Comparison of ENCODE assay signal across 18 cellular contexts in genomic region chr1:115136706-115137105, GRCh38. TPM values are rescaled to one million over a fixed set of nuclear protein-coding genes. Genes with fewer than 3 reads are reported as not detected.
A peak's percentile ranks its signal among the peaks of the same experiment; 100 is the strongest.
DNase-seq lines count a peak whose midpoint lies in the region; ATAC-seq, FAIRE-seq and TF ChIP-seq lines count a peak whose summit lies in the region.
"Had no signal": no experiment of that assay in that cellular context is flagged by ENCODE, and none has a peak within 500 bp of the region (broad histone marks: within the 10 kb centered on the region; RNA-seq: fewer than 3 reads in every experiment).

No MANE protein-coding gene starts in this region.

- H3K4me3 Mint-ChIP-seq in activated naive CD4-positive, alpha-beta T cell treated with anti-CD3 and anti-CD28 coated beads, Interleukin-2, amount 10 ng/mL, durations not matched to agents 7 days and 5 days: no peak overlapping the region
- H3K4me3 Mint-ChIP-seq: CD14-positive monocyte had no signal

- H4K20me1 ChIP-seq in IMR-90 (ENCODE audit: insufficient read depth, low read length): no peaks in the 10 kb centered on the region

- H4K91ac ChIP-seq in IMR-90 (ENCODE audit: insufficient read depth, low read depth, low read length): peak overlapping the region; percentile 35; the same call in 1 of the 2 replicates

- DNase-seq in IMR-90 (no peak), bronchial epithelial cell (ENCODE audit: low read depth) (peak; percentile 83), lung microvascular endothelial cell (ENCODE audit: low read depth in 2 of 2) (peak; percentile 17 to 76), GF-D8 (lab: John Stamatoyannopoulos, UW) (no peak)
- no peak for DNase-seq in activated naive CD4-positive, alpha-beta T cell treated with anti-CD3 and anti-CD28 coated beads, Interleukin-2, amount 10 ng/mL, durations not matched to agents 7 days and 5 days
- DNase-seq: KBM-7, NCI-H1105, NCI-H510A, NCI-H748 treated with DMSO at 0.1 percent for 48 hours, SW 1271 had no signal

- FAIRE-seq in bronchial epithelial cell (lab: Jason Lieb, UNC): no peak
- FAIRE-seq: GM12891, GM18507, H1 had no signal

- peaks cover 40% of the 10 kb centered on the region for H3K4me1 ChIP-seq in ACC112 (ENCODE audit: control insufficient read depth, insufficient read depth, low read length, unreplicated experiment)
- peaks cover 9% of the 10 kb centered on the region for H3K4me1 ChIP-seq in IMR-90 (ENCODE audit: control insufficient read depth, insufficient read depth, low read length)

- no peak overlapping the region for H2AFZ ChIP-seq in ACC112 (ENCODE audit: low read length, unreplicated experiment)
- no peak overlapping the region for H2AFZ ChIP-seq in IMR-90 (replicated peaks; ENCODE audit: low read length, poor library complexity)

- BruUV-seq in IMR-90 (replicated peaks; lab: Mats Ljungman, UMichigan): no TSS peak

- no peaks in the 10 kb centered on the region for H3K9me3 Mint-ChIP-seq in activated naive CD4-positive, alpha-beta T cell treated with anti-CD3 and anti-CD28 coated beads, Interleukin-2, amount 10 ng/mL, durations not matched to agents 7 days and 5 days
- H3K9me3 Mint-ChIP-seq: CD14-positive monocyte had no signal

- H2BK120ac ChIP-seq in IMR-90 (ENCODE audit: low read depth, low read length): peak overlapping the region; percentile 17

- no peaks in the 10 kb centered on the region for H3K36me3 Mint-ChIP-seq in activated naive CD4-positive, alpha-beta T cell treated with anti-CD3 and anti-CD28 coated beads, Interleukin-2, amount 10 ng/mL, durations not matched to agents 7 days and 5 days
- H3K36me3 Mint-ChIP-seq: CD14-positive monocyte had no signal

- no peaks in the 10 kb centered on the region for H3K27me3 ChIP-seq in ACC112 (ENCODE audit: insufficient read depth, low read length)
- no peaks in the 10 kb centered on the region for H3K27me3 ChIP-seq in IMR-90 (ENCODE audit: control insufficient read depth, insufficient read depth, low read length)
- no peaks in the 10 kb centered on the region for H3K27me3 ChIP-seq in bronchial epithelial cell (ENCODE audit: control insufficient read depth, insufficient read depth, low read length)

- no peak overlapping the region for H3K23ac ChIP-seq in IMR-90 (ENCODE audit: low read depth, low read length)

- H3K27me3 Mint-ChIP-seq in activated naive CD4-positive, alpha-beta T cell treated with anti-CD3 and anti-CD28 coated beads, Interleukin-2, amount 10 ng/mL, durations not matched to agents 7 days and 5 days: peaks cover 18% of the 10 kb centered on the region

- in situ Hi-C loops in IMR-90 (cut with MboI; ENCODE audit: low sequenced_read_pairs): loop anchor here (5.0 kb wide), 2 partner anchors 331 to 461 kb away; no protein-coding TSS in a partner anchor

- H4K8ac ChIP-seq in IMR-90 (ENCODE audit: low read depth in 2 of 2, low read length in 2 of 2): no peak overlapping the region

- no peak overlapping the region for H3K9ac ChIP-seq in IMR-90 (ENCODE audit: low read depth, low read length)

- ATAC-seq in IMR-90 (ENCODE audit: low read depth) (no peak), HG03442 (IDR thresholded peaks at IDR 0.05; ENCODE audit: unreplicated experiment) (no peak), GM18498 (IDR thresholded peaks at IDR 0.05; ENCODE audit: unreplicated experiment) (no peak)

- CTCF ChIA-PET in IMR-90 (lab: Yijun Ruan, JAX): interaction anchor here (1.2 to 1.9 kb wide), 3 partner anchors 43 to 459 kb away, joined by 3 to 6 read pairs (median 5); no protein-coding TSS in a partner anchor
- CTCF ChIA-PET in activated naive CD4-positive, alpha-beta T cell treated with anti-CD3 and anti-CD28 coated beads, Interleukin-2, amount 10 ng/mL, durations not matched to agents 7 days and 5 days (lab: Charles Lee): interaction anchor here (0.5 to 8.4 kb wide), 3 partner anchors 332 to 459 kb away, joined by 3 to 96 read pairs (median 21); no protein-coding TSS in a partner anchor

- TF ChIP-seq CTCF in IMR-90 (conservative IDR thresholded peaks at IDR 0.05; ENCODE audit: low read depth, low read length): no peak
- no peak for TF ChIP-seq CTCF in bronchial epithelial cell (IDR thresholded peaks at IDR 0.05; ENCODE audit: insufficient read depth, low read length, severe bottlenecking)

- H3K4me3 ChIP-seq in ACC112 (ENCODE audit: low read depth, low read length) (no peak overlapping the region), IMR-90 (ENCODE audit: insufficient read depth, low read depth, low read length) (no peak overlapping the region), bronchial epithelial cell (ENCODE audit: low read depth, low read length) (no peak overlapping the region)

- H3K79me1 ChIP-seq in IMR-90 (ENCODE audit: low read depth in 1 of 2, low read length in 2 of 2): no peaks in the 10 kb centered on the region

- H3K18ac ChIP-seq in IMR-90 (ENCODE audit: low read depth, low read length): no peak overlapping the region

- H2BK5ac ChIP-seq in IMR-90 (ENCODE audit: low read depth, low read length, poor library complexity, severe bottlenecking): no peak overlapping the region

- dilution Hi-C loops in IMR-90 (cut with HindIII; ENCODE audit: low sequenced_read_pairs, unreplicated experiment): loop anchor here (25.0 kb wide), 1 partner anchor 451 kb away; no protein-coding TSS in a partner anchor

- H4K5ac ChIP-seq in IMR-90 (ENCODE audit: low read depth, low read length): no peak overlapping the region

- peaks cover 3% of the 10 kb centered on the region for H3K4me1 Mint-ChIP-seq in activated naive CD4-positive, alpha-beta T cell treated with anti-CD3 and anti-CD28 coated beads, Interleukin-2, amount 10 ng/mL, durations not matched to agents 7 days and 5 days

- H2BK15ac ChIP-seq in IMR-90 (ENCODE audit: low read depth, low read length): peak overlapping the region; percentile 76; the same call in 2 of the 3 replicates

- H3K4ac ChIP-seq in IMR-90 (ENCODE audit: low read depth, low read length): peak overlapping the region; percentile 9; the same call in 1 of the 2 replicates

- POLR2A ChIA-PET in IMR-90 (lab: Charles Lee; ENCODE audit: unreplicated experiment): no interaction called here

- no peak overlapping the region for H3K56ac ChIP-seq in IMR-90 (ENCODE audit: extremely low read depth, insufficient read depth, low read length)

- H3K79me2 ChIP-seq in ACC112 (ENCODE audit: control insufficient read depth, insufficient read depth, low read length, unreplicated experiment): no peaks in the 10 kb centered on the region

- no peak for TF ChIP-seq POLR2A in IMR-90 (IDR thresholded peaks at IDR 0.05; ENCODE audit: low read depth, low read length)

- H3K27ac ChIP-seq in ACC112 (ENCODE audit: low read depth, low read length) (peak overlapping the region; percentile 96), IMR-90 (ENCODE audit: insufficient read depth, low read length) (no peak overlapping the region)

- intact Hi-C loops in IMR-90 (cut with micrococcal nuclease): loop anchor here (5.0 kb wide), 1 partner anchor 636 kb away; no protein-coding TSS in a partner anchor

- H3K4me2 ChIP-seq in IMR-90 (ENCODE audit: low read depth, low read length): no peak overlapping the region

- H2BK20ac ChIP-seq in IMR-90 (ENCODE audit: low read depth, low read length): peak overlapping the region; percentile 51; the same call in 1 of the 2 replicates

- peaks cover 22% of the 10 kb centered on the region for H3K9me1 ChIP-seq in IMR-90 (ENCODE audit: insufficient read depth, low read length)

- H3K36me3 ChIP-seq in ACC112 (ENCODE audit: insufficient read depth, low read length) (no peaks in the 10 kb centered on the region), IMR-90 (ENCODE audit: control insufficient read depth, insufficient read depth, low read length) (no peaks in the 10 kb centered on the region), bronchial epithelial cell (ENCODE audit: control insufficient read depth, insufficient read depth, low read length) (no peaks in the 10 kb centered on the region)

- H3K14ac ChIP-seq in IMR-90 (replicated peaks; ENCODE audit: low read depth, low read length): no peak overlapping the region

- no peak for TF ChIP-seq RAD21 in IMR-90 (IDR thresholded peaks at IDR 0.05; ENCODE audit: low read length)

- peak overlapping the region; percentile 25 for H2AK5ac ChIP-seq in IMR-90 (ENCODE audit: low read depth, low read length)

- no peak overlapping the region for H3K27ac Mint-ChIP-seq in activated naive CD4-positive, alpha-beta T cell treated with anti-CD3 and anti-CD28 coated beads, Interleukin-2, amount 10 ng/mL, durations not matched to agents 7 days and 5 days
- H3K27ac Mint-ChIP-seq: CD14-positive monocyte had no signal

- no peaks in the 10 kb centered on the region for H3K9me3 ChIP-seq in IMR-90 (ENCODE audit: control insufficient read depth, insufficient read depth, low read length)

- H2AK9ac ChIP-seq in IMR-90 (replicated peaks; ENCODE audit: low read depth, low read length, poor library complexity): no peak overlapping the region

TF ChIP-seq in IMR-90, 13 proteins besides CTCF, POLR2A, EP300 and RAD21 (continues in another document):
- TF ChIP-seq MXI1 (IDR thresholded peaks at IDR 0.05; ENCODE audit: borderline replicate concordance, low read depth, low read length): no peak
- no peak for TF ChIP-seq USF2 (IDR thresholded peaks at IDR 0.05; ENCODE audit: low read depth, low read length)
- no peak for TF ChIP-seq RCOR1 (IDR thresholded peaks at IDR 0.05; ENCODE audit: insufficient replicate concordance, low read length)
- TF ChIP-seq CHD1 (IDR thresholded peaks at IDR 0.05; ENCODE audit: low read depth, low read length): no peak
- TF ChIP-seq FOS (IDR thresholded peaks at IDR 0.05; ENCODE audit: low read depth, low read length): no peak

RNA-seq across cellular contexts. Expression of gene TSPAN2, which starts 47.4 kb away (rescaled TPM):
- total RNA-seq in IMR-90 (2012; rRNA removed) (0.18 and 0.83 TPM in 2 replicates), bronchial epithelial cell (0.13 and 0.26 TPM in 2 replicates), lung microvascular endothelial cell (0.79 and 0.87 TPM in 2 replicates)
- 0.17 and 0.60 TPM in 2 replicates for polyA plus RNA-seq in IMR-90 (2012; rRNA removed)
- polyA plus RNA-seq in IMR-90 (2012; cell fraction: cytosol; rRNA removed): 0.12 and 0.16 TPM in 2 replicates
- 0.31 TPM in 1 of 2 replicates, not detected in the other for polyA plus RNA-seq in IMR-90 (2012; cell fraction: nucleus; rRNA removed; ENCODE audit: low replicate concordance)
- total RNA-seq: SK-MEL-5 had no signal

Comparison
In these comparisons a context has a peak if more than half of its experiments do, and no peak if none do; other contexts are left out.
1. DNase-seq: peak in bronchial epithelial cell (single experiment) and lung microvascular endothelial cell (2 of 2); none in IMR-90 (single experiment), GF-D8 (single experiment) and activated naive CD4-positive, alpha-beta T cell treated with anti-CD3 and anti-CD28 coated beads, Interleukin-2, amount 10 ng/mL, durations not matched to agents 7 days and 5 days (single experiment).